In the genomic region with DNA sequence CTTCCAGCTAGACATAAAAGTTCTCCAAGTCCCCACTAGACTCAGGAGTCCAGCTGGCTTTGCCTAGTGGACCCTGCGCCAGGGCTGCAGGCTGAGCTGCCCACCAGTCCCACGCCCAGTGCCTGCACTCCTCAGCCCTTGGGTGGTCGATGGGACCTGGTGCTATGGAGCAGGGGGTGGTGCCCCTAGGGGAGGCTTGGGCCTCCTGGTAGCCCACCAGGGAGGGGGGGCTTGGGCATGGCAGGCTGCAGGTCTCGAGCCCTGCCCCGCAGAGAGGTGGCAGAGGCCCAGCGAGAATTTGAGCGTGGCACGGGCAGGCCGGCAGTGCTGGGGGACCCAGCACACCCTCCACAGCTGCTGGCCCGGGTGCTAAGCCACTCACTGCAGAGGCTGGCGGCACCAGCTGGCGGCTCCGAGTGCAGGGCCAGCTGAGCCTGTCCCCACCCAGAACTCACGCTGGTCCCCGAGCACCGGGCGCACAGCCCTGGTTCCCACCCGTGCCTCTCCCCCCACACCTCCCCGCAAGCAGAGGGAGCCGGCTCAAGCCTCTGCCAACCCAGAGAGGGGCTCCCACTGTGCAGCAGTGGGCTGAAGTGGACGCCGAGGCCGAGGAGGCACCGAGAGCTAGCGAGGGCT, we compare ENCODE assay signal across 25 cellular contexts. TPM values are rescaled to one million over a fixed set of nuclear protein-coding genes. Genes with fewer than 3 reads are reported as not detected.
A peak's percentile ranks its signal among the peaks of the same experiment; 100 is the strongest.
DNase-seq lines count a peak whose midpoint lies in the region; ATAC-seq, FAIRE-seq and TF ChIP-seq lines count a peak whose summit lies in the region.
"Had no signal": no experiment of that assay in that cellular context is flagged by ENCODE, and none has a peak within 500 bp of the region (broad histone marks: within the 10 kb centered on the region; RNA-seq: fewer than 3 reads in every experiment).

No MANE protein-coding gene starts in this region.

- no peaks in the 10 kb centered on the region for H3K27me3 ChIP-seq in RWPE2 (ENCODE audit: insufficient read depth, poor library complexity, severe bottlenecking)
- no peaks in the 10 kb centered on the region for H3K27me3 ChIP-seq in spleen (replicated peaks in 1 of 7)
- H3K27me3 ChIP-seq: BLaER1 treated with 17β-estradiol and CSF1 and Interleukin-3, amounts not matched to agents 10 nM and 100 nM had no signal

- H3K27me3 Mint-ChIP-seq in activated CD4-positive, alpha-beta T cell treated with anti-CD3 and anti-CD28 coated beads, Interleukin-2, amount 10 ng/mL, durations not matched to agents 24 days and 14 days = no peaks in the 10 kb centered on the region
- H3K27me3 Mint-ChIP-seq: B cell; CD4-positive, alpha-beta T cell had no signal

- peaks cover 9% of the 10 kb centered on the region for H3K4me1 ChIP-seq in RWPE2 (ENCODE audit: insufficient read depth, poor library complexity, severe bottlenecking)
- no peaks in the 10 kb centered on the region for H3K4me1 ChIP-seq in kidney (ENCODE audit: control insufficient read depth in 1 of 2, insufficient read depth in 1 of 2, low read depth in 1 of 2, low read length in 2 of 2)
- H3K4me1 ChIP-seq in spleen = peaks cover 0 to 15% (median 3%) of the 10 kb centered on the region in 6 donors
- H3K4me1 ChIP-seq: A549, Caco-2 had no signal

- H3K27ac ChIP-seq in RWPE2 (ENCODE audit: poor library complexity, severe bottlenecking) (no peak overlapping the region), kidney (ENCODE audit: low read depth in 2 of 2, low read length in 2 of 2) (no peak overlapping the region), spleen (no peak overlapping the region)
- H3K27ac ChIP-seq: 22Rv1; A549; BLaER1 treated with 17β-estradiol and CSF1 and Interleukin-3, amounts not matched to agents 10 nM and 100 nM; C4-2B had no signal

- H3K9me3 ChIP-seq in RWPE2 (ENCODE audit: severe bottlenecking) (no peaks in the 10 kb centered on the region), kidney (ENCODE audit: control insufficient read depth in 1 of 2, low read length in 2 of 2) (no peaks in the 10 kb centered on the region), spleen (peaks cover 0 to 12% (median 0%) of the 10 kb centered on the region in 8 donors)
- H3K9me3 ChIP-seq: A549, Caco-2 had no signal

- no peak overlapping the region for H3K9ac ChIP-seq in kidney (ENCODE audit: low read length in 2 of 2)
- H3K9ac ChIP-seq: BLaER1 treated with 17β-estradiol and CSF1 and Interleukin-3, amounts not matched to agents 10 nM and 100 nM had no signal

- no peak for FAIRE-seq in kidney (lab: Jason Lieb, UNC)
- FAIRE-seq: A549, D721Med, G401.6, GM12891, GM19239 had no signal

- peak; percentile 51 for DNase-seq in activated CD4-positive, alpha-beta T cell treated with anti-CD3 and anti-CD28 coated beads, Interleukin-2, amount 10 ng/mL, durations not matched to agents 24 days and 14 days
- no peak for DNase-seq in activated CD4-positive, alpha-beta T cell treated with anti-CD3 and anti-CD28 coated beads for 48 hours
- peak; percentile 38 for DNase-seq in RWPE2 (ENCODE audit: low spot score)
- DNase-seq in kidney = peak; percentile 62
- DNase-seq in spleen = peak; percentile 73
- DNase-seq in T-helper 9 cell = no peak
- DNase-seq: AML-193; Caco-2; Calu3; CD4-positive, alpha-beta T cell; CD8-positive, alpha-beta T cell; DMS79 treated with DMSO at 0.1 percent for 48 hours; GF-D8 had no signal

- intact Hi-C loops in activated CD4-positive, alpha-beta T cell treated with anti-CD3 and anti-CD28 coated beads, Interleukin-2, amount 10 ng/mL, durations not matched to agents 24 days and 14 days (cut with micrococcal nuclease) = no loop called here
- intact Hi-C loops in kidney (cut with DNase I) = no loop called here
- intact Hi-C loops in spleen (cut with DNase I; ENCODE audit: low total_unique reads) = no loop called here

- no peak for TF ChIP-seq POLR2A in spleen (IDR thresholded peaks at IDR 0.05)

- no peak for ATAC-seq in RWPE2 (ENCODE audit: low read depth)
- no peak for ATAC-seq in HG02759 (IDR thresholded peaks at IDR 0.05; ENCODE audit: unreplicated experiment)
- ATAC-seq: A549; CD8-positive, alpha-beta T cell had no signal

- no peak overlapping the region for H3K4me3 Mint-ChIP-seq in activated CD4-positive, alpha-beta T cell treated with anti-CD3 and anti-CD28 coated beads, Interleukin-2, amount 10 ng/mL, durations not matched to agents 24 days and 14 days
- H3K4me3 Mint-ChIP-seq: B cell; CD4-positive, alpha-beta T cell; CD8-positive, alpha-beta T cell had no signal

- TF ChIP-seq CTCF in RWPE2 (IDR thresholded peaks at IDR 0.05; ENCODE audit: poor library complexity, severe bottlenecking) (no peak), kidney (IDR thresholded peaks at IDR 0.05; ENCODE audit: borderline replicate concordance, extremely low read depth, insufficient read depth) (no peak), spleen (IDR thresholded peaks at IDR 0.05 in 8 of 11, conservative IDR thresholded peaks at IDR 0.05 in 3 of 11) (no peak)

- peaks cover 42% of the 10 kb centered on the region for H3K4me1 Mint-ChIP-seq in activated CD4-positive, alpha-beta T cell treated with anti-CD3 and anti-CD28 coated beads, Interleukin-2, amount 10 ng/mL, durations not matched to agents 24 days and 14 days

- H3K27ac Mint-ChIP-seq in activated CD4-positive, alpha-beta T cell treated with anti-CD3 and anti-CD28 coated beads, Interleukin-2, amount 10 ng/mL, durations not matched to agents 24 days and 14 days = no peak overlapping the region
- H3K27ac Mint-ChIP-seq: B cell; CD4-positive, alpha-beta T cell; CD8-positive, alpha-beta T cell had no signal

- peaks cover 6% of the 10 kb centered on the region for H3K36me3 Mint-ChIP-seq in activated CD4-positive, alpha-beta T cell treated with anti-CD3 and anti-CD28 coated beads, Interleukin-2, amount 10 ng/mL, durations not matched to agents 24 days and 14 days (ENCODE audit: low read depth)
- H3K36me3 Mint-ChIP-seq: CD8-positive, alpha-beta T cell had no signal

- H3K9me3 Mint-ChIP-seq in activated CD4-positive, alpha-beta T cell treated with anti-CD3 and anti-CD28 coated beads, Interleukin-2, amount 10 ng/mL, durations not matched to agents 24 days and 14 days = peaks cover 4% of the 10 kb centered on the region
- H3K9me3 Mint-ChIP-seq: CD4-positive, alpha-beta T cell; CD8-positive, alpha-beta T cell had no signal

- 93 to 100% (median 96%) methylated on average over 21 to 25 of the region's 25 CpGs for WGBS in spleen, 5 donors

- no peaks in the 10 kb centered on the region for H3K36me3 ChIP-seq in RWPE2 (ENCODE audit: low read depth)
- H3K36me3 ChIP-seq in kidney (ENCODE audit: control insufficient read depth in 1 of 2, insufficient read depth in 2 of 2, low read length in 2 of 2) = no peaks in the 10 kb centered on the region
- H3K36me3 ChIP-seq in spleen = no peaks in the 10 kb centered on the region
- H3K36me3 ChIP-seq: BLaER1 treated with 17β-estradiol and CSF1 and Interleukin-3, amounts not matched to agents 10 nM and 100 nM had no signal

- H3K4me3 ChIP-seq in RWPE2 (ENCODE audit: severe bottlenecking) (no peak overlapping the region), kidney (ENCODE audit: low read length in 2 of 2) (no peak overlapping the region), spleen (no peak overlapping the region)
- H3K4me3 ChIP-seq: A549; BLaER1 treated with 17β-estradiol and CSF1 and Interleukin-3, amounts not matched to agents 10 nM and 100 nM had no signal

RNA-seq across cellular contexts. Expression of gene GBP5, which starts 30.2 kb away (rescaled TPM):
- 107 and 110 TPM in 2 replicates for total RNA-seq in activated CD4-positive, alpha-beta T cell treated with anti-CD3 and anti-CD28 coated beads, Interleukin-2, amount 10 ng/mL, durations not matched to agents 24 days and 14 days
- total RNA-seq in kidney = 7.3 TPM
- 0.52 TPM for polyA plus RNA-seq in kidney (ENCODE audit: insufficient read depth, low read depth, low replicate concordance)
- 10 to 100 TPM; 48.5 to 94.5 (median 53.2) TPM for total RNA-seq in spleen
- 10 to 100 TPM; 11.3 to 16.8 (median 16.0) TPM for polyA plus RNA-seq in spleen
- total RNA-seq: A172, Caco-2, Calu3 had no signal
- polyA plus RNA-seq: BJ had no signal

Comparison
In these comparisons a context has a peak if more than half of its experiments do, and no peak if none do; other contexts are left out.
1. DNase-seq: peak in activated CD4-positive, alpha-beta T cell treated with anti-CD3 and anti-CD28 coated beads, Interleukin-2, amount 10 ng/mL, durations not matched to agents 24 days and 14 days (single experiment), RWPE2 (single experiment), kidney (single experiment) and spleen (single experiment); none in activated CD4-positive, alpha-beta T cell treated with anti-CD3 and anti-CD28 coated beads for 48 hours (single experiment) and T-helper 9 cell (single experiment).